7 cellular contexts compared by ENCODE assay signal in genomic region chr3:58306662-58307286, GRCh38.
DNase-seq lines count a peak whose midpoint lies in the region; ATAC-seq and TF ChIP-seq lines count a peak whose summit lies in the region.

No MANE protein-coding gene starts in this region.

- H3K9me3 Mint-ChIP-seq in central memory CD8-positive, alpha-beta T cell: no peaks in the 10 kb centered on the region
- no peaks in the 10 kb centered on the region for H3K9me3 Mint-ChIP-seq in stimulated activated naive B cell treated with anti-CD40 and anti-IgM and Interleukin-4, amounts not matched to agents 10 μg/mL and 1 μg/mL and 100 μg/mL, for 72 hours

- peaks cover 43% of the 10 kb centered on the region for H3K36me3 Mint-ChIP-seq in central memory CD8-positive, alpha-beta T cell (ENCODE audit: insufficient read depth)
- peaks cover 19 to 30% of the 10 kb centered on the region in 2 donors for H3K36me3 Mint-ChIP-seq in stimulated activated naive B cell treated with anti-CD40 and anti-IgM and Interleukin-4, amounts not matched to agents 10 μg/mL and 1 μg/mL and 100 μg/mL, for 72 hours

- H3K27ac Mint-ChIP-seq in central memory CD8-positive, alpha-beta T cell (ENCODE audit: low read depth): peak overlapping the region; percentile 99
- H3K27ac Mint-ChIP-seq in stimulated activated naive B cell treated with anti-CD40 and anti-IgM and Interleukin-4, amounts not matched to agents 10 μg/mL and 1 μg/mL and 100 μg/mL, for 72 hours: peak overlapping the region; percentile 100

- no peak for TF ChIP-seq CTCF in GM13976 (IDR thresholded peaks at IDR 0.05; ENCODE audit: borderline replicate concordance, control extremely low read depth, extremely low read depth, insufficient read depth, missing control alignments)

- peaks cover 13% of the 10 kb centered on the region for H3K27me3 Mint-ChIP-seq in central memory CD8-positive, alpha-beta T cell
- no peaks in the 10 kb centered on the region for H3K27me3 Mint-ChIP-seq in stimulated activated naive B cell treated with anti-CD40 and anti-IgM and Interleukin-4, amounts not matched to agents 10 μg/mL and 1 μg/mL and 100 μg/mL, for 72 hours

- in situ Hi-C loops in GM13976 (cut with MboI; ENCODE audit: low sequenced_read_pairs, unreplicated experiment): loop anchor here (10.0 kb wide), 1 partner anchor 302 kb away; the partner anchor contains the start of gene FLNB

- H3K4me3 Mint-ChIP-seq in central memory CD8-positive, alpha-beta T cell: peak overlapping the region; percentile 94
- H3K4me3 Mint-ChIP-seq in stimulated activated naive B cell treated with anti-CD40 and anti-IgM and Interleukin-4, amounts not matched to agents 10 μg/mL and 1 μg/mL and 100 μg/mL, for 72 hours: peak overlapping the region; percentile 98

- ATAC-seq in HG02981 (IDR thresholded peaks at IDR 0.05; ENCODE audit: unreplicated experiment): peak; percentile 37
- peak; percentile 14 for ATAC-seq in central memory CD8-positive, alpha-beta T cell (replicated peaks; ENCODE audit: extremely low read depth, poor library complexity, severe bottlenecking)
- ATAC-seq in stimulated activated naive B cell treated with anti-CD40 and anti-IgM and Interleukin-4, amounts not matched to agents 10 μg/mL and 1 μg/mL and 100 μg/mL, for 72 hours (replicated peaks): peak; percentile 40 to 58
- ATAC-seq in GM21515 (IDR thresholded peaks at IDR 0.05; ENCODE audit: unreplicated experiment): no peak

- peaks cover 35% of the 10 kb centered on the region for H3K4me1 Mint-ChIP-seq in central memory CD8-positive, alpha-beta T cell
- peaks cover 18 to 36% of the 10 kb centered on the region in 2 donors for H3K4me1 Mint-ChIP-seq in stimulated activated naive B cell treated with anti-CD40 and anti-IgM and Interleukin-4, amounts not matched to agents 10 μg/mL and 1 μg/mL and 100 μg/mL, for 72 hours

- DNase-seq in GM13976 (ENCODE audit: low spot score): peak; percentile 42
- DNase-seq in SW480 (ENCODE audit: low spot score): peak; percentile 66
- DNase-seq in central memory CD8-positive, alpha-beta T cell (ENCODE audit: low spot score in 2 of 2): no peak
- peak; percentile 81 for DNase-seq in left kidney (ENCODE audit: low read depth, low spot score)
- DNase-seq in stimulated activated naive B cell treated with anti-CD40 and anti-IgM and Interleukin-4, amounts not matched to agents 10 μg/mL and 1 μg/mL and 100 μg/mL, for 72 hours: peak; percentile 16

Comparison
In these comparisons a context has a peak if more than half of its experiments do, and no peak if none do; other contexts are left out.
1. DNase-seq: peak in GM13976 (single experiment), SW480 (single experiment), left kidney (single experiment) and stimulated activated naive B cell treated with anti-CD40 and anti-IgM and Interleukin-4, amounts not matched to agents 10 μg/mL and 1 μg/mL and 100 μg/mL, for 72 hours (single experiment); none in central memory CD8-positive, alpha-beta T cell (0 of 2).